ENCODE assay signal across 9 cellular contexts in genomic region chr7:120639884-120640283, GRCh38.
"Had no signal": no experiment of that assay in that cellular context is flagged by ENCODE, and none has a peak within 500 bp of the region (broad histone marks: within the 10 kb centered on the region; RNA-seq: fewer than 3 reads in every experiment).

No MANE protein-coding gene starts in this region.

- H3K27ac ChIP-seq: GM23248, KMS-11 had no signal

- FAIRE-seq: H54, HTR-8/SVneo had no signal

- H3K4me3 ChIP-seq: GM23248 had no signal

- H3K9ac ChIP-seq: GM23248, KMS-11 had no signal

- H2AFZ ChIP-seq: GM23248 had no signal

- DNase-seq: GM23248, GOT3, H9, HCEC 1CT, Karpas-422, KBM-7 had no signal

- H3K4me2 ChIP-seq: KMS-11 had no signal
